In the genomic region with DNA sequence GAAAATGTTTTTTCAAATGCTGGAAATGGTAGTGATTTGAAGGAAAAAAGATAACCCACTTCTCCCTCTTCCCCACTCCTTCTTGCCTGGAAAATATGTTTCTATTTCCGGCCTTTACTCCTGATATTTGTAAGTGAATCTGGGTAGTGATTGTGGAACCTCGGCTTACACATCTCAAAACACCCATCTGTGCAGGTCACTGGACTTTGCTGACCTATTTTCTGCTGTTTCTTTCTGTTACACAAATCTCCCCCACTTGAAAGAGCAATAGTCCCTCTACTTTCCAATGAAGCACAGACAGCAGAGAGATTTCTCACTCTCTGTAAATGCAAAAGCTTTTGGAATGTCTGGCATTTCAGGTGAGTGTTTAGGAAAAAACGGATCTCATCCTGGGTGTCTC, we compare ENCODE assay signal across 25 cellular contexts.
A peak's percentile ranks its signal among the peaks of the same experiment; 100 is the strongest.
DNase-seq lines count a peak whose midpoint lies in the region; ATAC-seq and TF ChIP-seq lines count a peak whose summit lies in the region.
"Had no signal": no experiment of that assay in that cellular context is flagged by ENCODE, and none has a peak within 500 bp of the region (broad histone marks: within the 10 kb centered on the region; RNA-seq: fewer than 3 reads in every experiment).

No MANE protein-coding gene starts in this region.

- no peaks in the 10 kb centered on the region for H4K20me1 ChIP-seq in H9 (ENCODE audit: control insufficient read depth, insufficient read depth, insufficient read length)

- no CpG with 5 or more reads among the region's 3 CpGs for WGBS in H9 (ENCODE audit: extremely low coverage, insufficient read length, low lambda C conversion rate)
- WGBS in aorta, 2 donors: 80 to 84% methylated on average over 3 of the region's 3 CpGs

- intact Hi-C loops in aorta (cut with DNase I): no loop called here

- H2BK12ac ChIP-seq in H9 (ENCODE audit: insufficient read length, low read depth, low read length): no peak overlapping the region

- no peak overlapping the region for H2BK5ac ChIP-seq in H9 (ENCODE audit: insufficient read length, low read length)

- no peaks in the 10 kb centered on the region for H3K79me1 ChIP-seq in H9 (ENCODE audit: insufficient read depth, low read depth, low read length, poor library complexity, severe bottlenecking)

- no peaks in the 10 kb centered on the region for H3K23me2 ChIP-seq in H9 (ENCODE audit: insufficient read length, low read depth, low read length, poor library complexity, severe bottlenecking)

- H3K36me3 ChIP-seq in aorta (ENCODE audit: control insufficient read depth in 1 of 2, insufficient read depth in 2 of 2, low read length in 1 of 2): no peaks in the 10 kb centered on the region
- H3K36me3 ChIP-seq: lower lobe of right lung, MG63, neural progenitor cell, sigmoid colon, stomach, tibial nerve had no signal

- no peak overlapping the region for H3K4ac ChIP-seq in H9 (ENCODE audit: low read depth, low read length)

- no peak overlapping the region for H3K18ac ChIP-seq in H9 (ENCODE audit: insufficient read length, low read depth, low read length)

- H3K79me2 ChIP-seq in H9 (ENCODE audit: insufficient read depth, low read length): no peaks in the 10 kb centered on the region

- no peak overlapping the region for H3K56ac ChIP-seq in H9 (ENCODE audit: insufficient read length, low read depth, low read length)

- H2AK5ac ChIP-seq in H9 (ENCODE audit: insufficient read length, low read length): no peak overlapping the region

- H3K4me1 ChIP-seq in H9 (ENCODE audit: insufficient read depth, low read length) (peaks cover 8% of the 10 kb centered on the region; the same call in 1 of the 2 replicates), aorta (ENCODE audit: control insufficient read depth in 1 of 2, insufficient read depth in 2 of 2, low read length in 2 of 2) (no peaks in the 10 kb centered on the region)
- H3K4me1 ChIP-seq: neural progenitor cell had no signal

- H3K4me3 ChIP-seq in aorta (ENCODE audit: low read length in 2 of 2): no peak overlapping the region
- H3K4me3 ChIP-seq: lower lobe of right lung, MG63, neural progenitor cell, sigmoid colon, stomach, tibial nerve had no signal

- H4K91ac ChIP-seq in H9 (ENCODE audit: insufficient read length, low read depth, low read length): no peak overlapping the region

- peak overlapping the region; percentile 70 for H3K27ac Mint-ChIP-seq in activated naive CD8-positive, alpha-beta T cell
- H3K27ac Mint-ChIP-seq in activated naive CD8-positive, alpha-beta T cell treated with anti-CD3 and anti-CD28 coated beads, Interleukin-2, amount 50 U/mL, for 24 hours: no peak overlapping the region
- H3K27ac Mint-ChIP-seq in H9: peak overlapping the region in 1 of 3 experiments; percentile 13; a peak in 2 of 7 replicates
- peak overlapping the region; percentile 80 to 98 for H3K27ac Mint-ChIP-seq in effector memory CD8-positive, alpha-beta T cell
- peak overlapping the region; percentile 17 for H3K27ac Mint-ChIP-seq in stimulated activated memory B cell treated with anti-CD40 and anti-IgM and Interleukin-4, amounts not matched to agents 10 μg/mL and 1 μg/mL and 100 μg/mL, for 72 hours
- H3K27ac Mint-ChIP-seq: dendritic cell treated with granulocyte-macrophage colony-stimulating factor and Interleukin-4, amounts not matched to agents 40 ng/mL and 50 ng/mL, for 4 days; neural progenitor cell had no signal

- no peak for ATAC-seq in activated naive CD8-positive, alpha-beta T cell treated with anti-CD3 and anti-CD28 coated beads, Interleukin-2, amount 50 U/mL, for 24 hours
- no peak for ATAC-seq in effector memory CD8-positive, alpha-beta T cell (replicated peaks)
- ATAC-seq in stimulated activated memory B cell treated with anti-CD40 and anti-IgM and Interleukin-4, amounts not matched to agents 10 μg/mL and 1 μg/mL and 100 μg/mL, for 72 hours: no peak
- ATAC-seq in aorta (ENCODE audit: low FRiP score): no peak
- no peak for ATAC-seq in GM18873 (IDR thresholded peaks at IDR 0.05; ENCODE audit: low FRiP score, unreplicated experiment)

- DNase-seq in activated naive CD8-positive, alpha-beta T cell treated with anti-CD3 and anti-CD28 coated beads, Interleukin-2, amount 50 U/mL, for 24 hours: no peak
- DNase-seq in H9 (no peak), aorta (no peak), HCEC 1CT (no peak)
- no peak for DNase-seq in effector memory CD8-positive, alpha-beta T cell
- DNase-seq: activated CD4-positive, alpha-beta T cell treated with anti-CD3 and anti-CD28 coated beads, Interleukin-2, amount 50 U/mL, for 1 hour; anterior cingulate cortex; C1 segment of cervical spinal cord; EL; GOT3; islet precursor cell; KBM-7; lower lobe of right lung; MG63; NCI-H524 treated with DMSO at 0.1 percent for 48 hours; posterior cingulate gyrus; sigmoid colon; stomach; T-helper 2 cell had no signal

- H3K9me3 Mint-ChIP-seq in activated naive CD8-positive, alpha-beta T cell (ENCODE audit: low read depth): no peaks in the 10 kb centered on the region
- H3K9me3 Mint-ChIP-seq in activated naive CD8-positive, alpha-beta T cell treated with anti-CD3 and anti-CD28 coated beads, Interleukin-2, amount 50 U/mL, for 24 hours: peaks cover 4% of the 10 kb centered on the region
- H3K9me3 Mint-ChIP-seq in H9: no peaks in the 10 kb centered on the region
- H3K9me3 Mint-ChIP-seq in effector memory CD8-positive, alpha-beta T cell: no peaks in the 10 kb centered on the region
- H3K9me3 Mint-ChIP-seq in stimulated activated memory B cell treated with anti-CD40 and anti-IgM and Interleukin-4, amounts not matched to agents 10 μg/mL and 1 μg/mL and 100 μg/mL, for 72 hours: peaks cover 6% of the 10 kb centered on the region
- H3K9me3 Mint-ChIP-seq: dendritic cell treated with granulocyte-macrophage colony-stimulating factor and Interleukin-4, amounts not matched to agents 40 ng/mL and 50 ng/mL, for 4 days; neural progenitor cell had no signal

- no peaks in the 10 kb centered on the region for H3K27me3 Mint-ChIP-seq in activated naive CD8-positive, alpha-beta T cell
- H3K27me3 Mint-ChIP-seq in activated naive CD8-positive, alpha-beta T cell treated with anti-CD3 and anti-CD28 coated beads, Interleukin-2, amount 50 U/mL, for 24 hours: no peaks in the 10 kb centered on the region
- no peaks in the 10 kb centered on the region for H3K27me3 Mint-ChIP-seq in H9 (ENCODE audit: low read depth)
- no peaks in the 10 kb centered on the region for H3K27me3 Mint-ChIP-seq in effector memory CD8-positive, alpha-beta T cell
- H3K27me3 Mint-ChIP-seq in stimulated activated memory B cell treated with anti-CD40 and anti-IgM and Interleukin-4, amounts not matched to agents 10 μg/mL and 1 μg/mL and 100 μg/mL, for 72 hours: no peaks in the 10 kb centered on the region
- H3K27me3 Mint-ChIP-seq: dendritic cell treated with granulocyte-macrophage colony-stimulating factor and Interleukin-4, amounts not matched to agents 40 ng/mL and 50 ng/mL, for 4 days had no signal

- H2BK20ac ChIP-seq in H9 (ENCODE audit: low read depth, low read length, poor library complexity, severe bottlenecking): no peak overlapping the region

- no peak overlapping the region for H3K23ac ChIP-seq in H9 (ENCODE audit: insufficient read length, low read depth, low read length)

- no peak overlapping the region for H2BK120ac ChIP-seq in H9 (ENCODE audit: low read depth, low read length, poor library complexity, severe bottlenecking)

- no peak overlapping the region for H3K4me2 ChIP-seq in H9 (ENCODE audit: insufficient read depth, insufficient read length, low read length)
- H3K4me2 ChIP-seq: neural progenitor cell had no signal

- H3K27ac ChIP-seq in H9 (ENCODE audit: insufficient read length, low read depth, low read length): peak overlapping the region; percentile 36
- no peak overlapping the region for H3K27ac ChIP-seq in aorta (ENCODE audit: low read depth in 1 of 2, low read length in 2 of 2)
- H3K27ac ChIP-seq: lower lobe of right lung, neural progenitor cell, sigmoid colon, tibial nerve had no signal

- no peak overlapping the region for H3T11ph ChIP-seq in H9 (ENCODE audit: low read length)

- H3K36me3 Mint-ChIP-seq in activated naive CD8-positive, alpha-beta T cell: peaks cover 9% of the 10 kb centered on the region
- peaks cover 11% of the 10 kb centered on the region for H3K36me3 Mint-ChIP-seq in activated naive CD8-positive, alpha-beta T cell treated with anti-CD3 and anti-CD28 coated beads, Interleukin-2, amount 50 U/mL, for 24 hours (ENCODE audit: low read depth)
- H3K36me3 Mint-ChIP-seq in H9 (ENCODE audit: insufficient read depth in 1 of 3, low read depth in 3 of 3): no peaks in the 10 kb centered on the region; a peak in 1 of 7 replicates
- H3K36me3 Mint-ChIP-seq in effector memory CD8-positive, alpha-beta T cell (ENCODE audit: insufficient read depth): peaks cover 63% of the 10 kb centered on the region
- H3K36me3 Mint-ChIP-seq in stimulated activated memory B cell treated with anti-CD40 and anti-IgM and Interleukin-4, amounts not matched to agents 10 μg/mL and 1 μg/mL and 100 μg/mL, for 72 hours: peaks cover 25% of the 10 kb centered on the region
- H3K36me3 Mint-ChIP-seq: neural progenitor cell had no signal

- H3K9me3 ChIP-seq in H9 (ENCODE audit: control insufficient read depth, low read depth, low read length): no peaks in the 10 kb centered on the region
- H3K9me3 ChIP-seq in aorta (ENCODE audit: control insufficient read depth, low read length): no peaks in the 10 kb centered on the region
- H3K9me3 ChIP-seq: lower lobe of right lung, MG63, sigmoid colon, stomach, tibial nerve had no signal

- H3K4me1 Mint-ChIP-seq in activated naive CD8-positive, alpha-beta T cell (ENCODE audit: low read depth): peaks cover 89% of the 10 kb centered on the region
- peaks cover 87% of the 10 kb centered on the region for H3K4me1 Mint-ChIP-seq in activated naive CD8-positive, alpha-beta T cell treated with anti-CD3 and anti-CD28 coated beads, Interleukin-2, amount 50 U/mL, for 24 hours
- H3K4me1 Mint-ChIP-seq in H9: peaks cover 57 to 63% of the 10 kb centered on the region in 2 experiments
- H3K4me1 Mint-ChIP-seq in effector memory CD8-positive, alpha-beta T cell (ENCODE audit: low read depth in 2 of 2): peaks cover 69 to 77% of the 10 kb centered on the region in 2 donors
- peaks cover 37% of the 10 kb centered on the region for H3K4me1 Mint-ChIP-seq in stimulated activated memory B cell treated with anti-CD40 and anti-IgM and Interleukin-4, amounts not matched to agents 10 μg/mL and 1 μg/mL and 100 μg/mL, for 72 hours
- H3K4me1 Mint-ChIP-seq: neural progenitor cell had no signal

- no peak overlapping the region for H3K14ac ChIP-seq in H9 (ENCODE audit: insufficient read depth, low read length)

- peak overlapping the region; percentile 52 for H3K9ac ChIP-seq in H9 (ENCODE audit: extremely low read depth, insufficient read length, low read length)
- H3K9ac ChIP-seq: neural progenitor cell had no signal

- H3K27me3 ChIP-seq in H9 (ENCODE audit: insufficient read depth, low read length) (no peaks in the 10 kb centered on the region), aorta (ENCODE audit: control insufficient read depth in 1 of 2, insufficient read depth in 2 of 2, low read length in 1 of 2) (no peaks in the 10 kb centered on the region)
- H3K27me3 ChIP-seq: MG63, neural progenitor cell, sigmoid colon, stomach, tibial nerve had no signal

- no peak overlapping the region for H4K5ac ChIP-seq in H9 (ENCODE audit: insufficient read length, low read depth, low read length)

- no peak overlapping the region for H3K4me3 Mint-ChIP-seq in activated naive CD8-positive, alpha-beta T cell
- no peak overlapping the region for H3K4me3 Mint-ChIP-seq in activated naive CD8-positive, alpha-beta T cell treated with anti-CD3 and anti-CD28 coated beads, Interleukin-2, amount 50 U/mL, for 24 hours
- no peak overlapping the region for H3K4me3 Mint-ChIP-seq in H9
- H3K4me3 Mint-ChIP-seq in effector memory CD8-positive, alpha-beta T cell: peak overlapping the region; percentile 58 to 59
- no peak overlapping the region for H3K4me3 Mint-ChIP-seq in stimulated activated memory B cell treated with anti-CD40 and anti-IgM and Interleukin-4, amounts not matched to agents 10 μg/mL and 1 μg/mL and 100 μg/mL, for 72 hours
- H3K4me3 Mint-ChIP-seq: dendritic cell treated with granulocyte-macrophage colony-stimulating factor and Interleukin-4, amounts not matched to agents 40 ng/mL and 50 ng/mL, for 4 days; neural progenitor cell had no signal

- H2AFZ ChIP-seq in H9 (ENCODE audit: low read length): no peak overlapping the region
- H2AFZ ChIP-seq: neural progenitor cell had no signal

- H4K8ac ChIP-seq in H9 (replicated peaks; ENCODE audit: insufficient read length, low read depth, low read length): no peak overlapping the region

- H2BK15ac ChIP-seq in H9 (ENCODE audit: low read depth, low read length): no peak overlapping the region

- TF ChIP-seq CTCF in H9 (conservative IDR thresholded peaks at IDR 0.05): no peak

Comparison
In these comparisons a context has a peak if more than half of its experiments do, and no peak if none do; other contexts are left out.
1. H3K4me3 Mint-ChIP-seq: peak in effector memory CD8-positive, alpha-beta T cell (2 of 2); none in activated naive CD8-positive, alpha-beta T cell (single experiment), activated naive CD8-positive, alpha-beta T cell treated with anti-CD3 and anti-CD28 coated beads, Interleukin-2, amount 50 U/mL, for 24 hours (single experiment), H9 (0 of 2) and stimulated activated memory B cell treated with anti-CD40 and anti-IgM and Interleukin-4, amounts not matched to agents 10 μg/mL and 1 μg/mL and 100 μg/mL, for 72 hours (single experiment).